ENCODE assay signal across 23 cellular contexts in genomic region chr19:3033595-3034193, GRCh38. TPM values are rescaled to one million over a fixed set of nuclear protein-coding genes. Genes with fewer than 3 reads are reported as not detected.
DNase-seq lines count a peak whose midpoint lies in the region; ATAC-seq and TF ChIP-seq lines count a peak whose summit lies in the region.
"Had no signal": no experiment of that assay in that cellular context is flagged by ENCODE, and none has a peak within 500 bp of the region (broad histone marks: within the 10 kb centered on the region; RNA-seq: fewer than 3 reads in every experiment).

No MANE protein-coding gene starts in this region.

- H4K20me1 ChIP-seq in PC-9 (ENCODE audit: insufficient read depth), result no peaks in the 10 kb centered on the region

- H3F3A ChIP-seq in PC-9 (ENCODE audit: insufficient read depth, low read depth), result peaks cover 15% of the 10 kb centered on the region

- no peaks in the 10 kb centered on the region for H3K36me3 Mint-ChIP-seq in activated CD4-positive, alpha-beta T cell treated with anti-CD3 and anti-CD28 coated beads, Interleukin-2, amount 10 ng/mL, durations not matched to agents 7 days and 5 days (ENCODE audit: low read depth)
- no peaks in the 10 kb centered on the region for H3K36me3 Mint-ChIP-seq in activated T-helper 1 cell treated with anti-CD3 and anti-CD28 coated beads, Interleukin-12 subunit alpha, Interleukin-12 subunit beta, Interleukin-2, Interleukin-4 antibody, amounts not matched to agents 30 ng/mL and 10 ng/mL and 1 ng/mL, durations not matched to agents 14 hours and 24 hours and 36 hours (ENCODE audit: low read depth)
- H3K36me3 Mint-ChIP-seq: memory B cell, T-cell had no signal

- no peak overlapping the region for H2BK120ac ChIP-seq in mesendoderm (ENCODE audit: low read depth, low read length)

- no peak for TF ChIP-seq POLR2A in prostate gland (IDR thresholded peaks at IDR 0.05)

- peaks cover 7% of the 10 kb centered on the region for H3K27me3 ChIP-seq in mesendoderm (ENCODE audit: insufficient read depth, low read length, poor library complexity)
- H3K27me3 ChIP-seq in prostate gland (replicated peaks; ENCODE audit: insufficient read depth), result no peaks in the 10 kb centered on the region
- H3K27me3 ChIP-seq in PC-9 (ENCODE audit: insufficient read depth, low read depth), result no peaks in the 10 kb centered on the region
- H3K27me3 ChIP-seq: esophagus muscularis mucosa, gastroesophageal sphincter had no signal

- H3K4me2 ChIP-seq in mesendoderm (ENCODE audit: low read length) (no peak overlapping the region), PC-9 (no peak overlapping the region; the same call in 1 of the 2 replicates)

- no peak for ATAC-seq in HG03571 (IDR thresholded peaks at IDR 0.05; ENCODE audit: unreplicated experiment)
- ATAC-seq: gastroesophageal sphincter; stimulated activated naive CD8-positive, alpha-beta T cell treated with anti-CD3 and anti-CD28 coated beads, Interleukin-15, amount 100 ng/mL, for 72 hours; T-cell had no signal

- H2BK5ac ChIP-seq in mesendoderm (ENCODE audit: low read length), result no peak overlapping the region

- peaks cover 26% of the 10 kb centered on the region for H3K4me1 Mint-ChIP-seq in activated CD4-positive, alpha-beta T cell treated with anti-CD3 and anti-CD28 coated beads, Interleukin-2, amount 10 ng/mL, durations not matched to agents 7 days and 5 days
- peaks cover 18% of the 10 kb centered on the region for H3K4me1 Mint-ChIP-seq in activated T-helper 1 cell treated with anti-CD3 and anti-CD28 coated beads, Interleukin-12 subunit alpha, Interleukin-12 subunit beta, Interleukin-2, Interleukin-4 antibody, amounts not matched to agents 30 ng/mL and 10 ng/mL and 1 ng/mL, durations not matched to agents 14 hours and 24 hours and 36 hours (ENCODE audit: low read depth)

- peaks cover 41% of the 10 kb centered on the region for H3K27me3 Mint-ChIP-seq in activated CD4-positive, alpha-beta T cell treated with anti-CD3 and anti-CD28 coated beads, Interleukin-2, amount 10 ng/mL, durations not matched to agents 7 days and 5 days
- peaks cover 31% of the 10 kb centered on the region for H3K27me3 Mint-ChIP-seq in activated T-helper 1 cell treated with anti-CD3 and anti-CD28 coated beads, Interleukin-12 subunit alpha, Interleukin-12 subunit beta, Interleukin-2, Interleukin-4 antibody, amounts not matched to agents 30 ng/mL and 10 ng/mL and 1 ng/mL, durations not matched to agents 14 hours and 24 hours and 36 hours (ENCODE audit: insufficient read depth)
- H3K27me3 Mint-ChIP-seq: T-cell had no signal

- no peaks in the 10 kb centered on the region for H3K9me2 ChIP-seq in PC-9 (ENCODE audit: insufficient read depth)

- no peak overlapping the region for H3K18ac ChIP-seq in mesendoderm (ENCODE audit: low read length)

- H3K36me3 ChIP-seq in mesendoderm (ENCODE audit: control insufficient read depth, insufficient read depth, low read length) (no peaks in the 10 kb centered on the region), prostate gland (no peaks in the 10 kb centered on the region), PC-9 (ENCODE audit: low read depth) (no peaks in the 10 kb centered on the region)
- H3K36me3 ChIP-seq: esophagus muscularis mucosa, gastroesophageal sphincter had no signal

- no peak overlapping the region for H3K4me3 ChIP-seq in mesendoderm (ENCODE audit: low read length)
- no peak overlapping the region for H3K4me3 ChIP-seq in prostate gland
- H3K4me3 ChIP-seq in PC-9, result no peak overlapping the region
- H3K4me3 ChIP-seq: esophagus muscularis mucosa, gastroesophageal sphincter had no signal

- no peak overlapping the region for H4K8ac ChIP-seq in mesendoderm (ENCODE audit: low read depth, low read length)

- peaks cover 14% of the 10 kb centered on the region for H3K4me1 ChIP-seq in mesendoderm (ENCODE audit: control insufficient read depth, low read depth, low read length)
- peaks cover 8% of the 10 kb centered on the region for H3K4me1 ChIP-seq in prostate gland (replicated peaks)
- H3K4me1 ChIP-seq in PC-9 (replicated peaks; ENCODE audit: insufficient read depth), result peaks cover 8% of the 10 kb centered on the region; the same call in 1 of the 2 replicates

- intact Hi-C loops in activated T-helper 1 cell treated with anti-CD3 and anti-CD28 coated beads, Interleukin-12 subunit alpha, Interleukin-12 subunit beta, Interleukin-2, Interleukin-4 antibody, amounts not matched to agents 30 ng/mL and 10 ng/mL and 1 ng/mL, durations not matched to agents 14 hours and 24 hours and 36 hours (cut with micrococcal nuclease), result loop anchor here (2.0 kb wide), 1 partner anchor 539 kb away; the partner anchor contains the start of gene HMG20B
- intact Hi-C loops in prostate gland (cut with DNase I) (loop anchor here (5.0 to 10.0 kb wide), 2 partner anchors 51 to 249 kb away; partner anchors contain the start of genes SGTA and THOP1), PC-9 (cut with micrococcal nuclease; ENCODE audit: unreplicated experiment) (no loop called here)

- no peak overlapping the region for H3K4ac ChIP-seq in mesendoderm (ENCODE audit: low read depth, low read length)

- H3K56ac ChIP-seq in mesendoderm (ENCODE audit: low read length), result peak overlapping the region; percentile 31

- H3K79me2 ChIP-seq in mesendoderm (ENCODE audit: control insufficient read depth, insufficient read depth, low read length) (no peaks in the 10 kb centered on the region), PC-9 (ENCODE audit: low read depth) (no peaks in the 10 kb centered on the region)

- no peaks in the 10 kb centered on the region for H3K79me1 ChIP-seq in mesendoderm (ENCODE audit: low read length)

- TF ChIP-seq CTCF in prostate gland (IDR thresholded peaks at IDR 0.05), result no peak
- TF ChIP-seq CTCF in PC-9 (conservative IDR thresholded peaks at IDR 0.05), result no peak

- H3K4me3 Mint-ChIP-seq in activated CD4-positive, alpha-beta T cell treated with anti-CD3 and anti-CD28 coated beads, Interleukin-2, amount 10 ng/mL, durations not matched to agents 7 days and 5 days, result no peak overlapping the region
- H3K4me3 Mint-ChIP-seq in activated T-helper 1 cell treated with anti-CD3 and anti-CD28 coated beads, Interleukin-12 subunit alpha, Interleukin-12 subunit beta, Interleukin-2, Interleukin-4 antibody, amounts not matched to agents 30 ng/mL and 10 ng/mL and 1 ng/mL, durations not matched to agents 14 hours and 24 hours and 36 hours, result peak overlapping the region; percentile 35
- H3K4me3 Mint-ChIP-seq: memory B cell had no signal

- H3K9me3 Mint-ChIP-seq in activated CD4-positive, alpha-beta T cell treated with anti-CD3 and anti-CD28 coated beads, Interleukin-2, amount 10 ng/mL, durations not matched to agents 7 days and 5 days, result no peaks in the 10 kb centered on the region
- H3K9me3 Mint-ChIP-seq in activated T-helper 1 cell treated with anti-CD3 and anti-CD28 coated beads, Interleukin-12 subunit alpha, Interleukin-12 subunit beta, Interleukin-2, Interleukin-4 antibody, amounts not matched to agents 30 ng/mL and 10 ng/mL and 1 ng/mL, durations not matched to agents 14 hours and 24 hours and 36 hours, result no peaks in the 10 kb centered on the region
- H3K9me3 Mint-ChIP-seq: memory B cell; stimulated activated naive CD8-positive, alpha-beta T cell treated with anti-CD3 and anti-CD28 coated beads, Interleukin-15, amount 100 ng/mL, for 72 hours; T-cell had no signal

- no peak overlapping the region for H3K9ac ChIP-seq in mesendoderm (ENCODE audit: low read length)

- CTCF ChIA-PET in activated CD4-positive, alpha-beta T cell treated with anti-CD3 and anti-CD28 coated beads, Interleukin-2, amount 10 ng/mL, durations not matched to agents 7 days and 5 days (lab: Charles Lee), result no interaction called here
- CTCF ChIA-PET in PC-9 (lab: Charles Lee), result no interaction called here

- no peaks in the 10 kb centered on the region for H3K9me3 ChIP-seq in prostate gland
- no peaks in the 10 kb centered on the region for H3K9me3 ChIP-seq in PC-9 (ENCODE audit: insufficient read depth, low read depth)
- H3K9me3 ChIP-seq: esophagus muscularis mucosa, gastroesophageal sphincter had no signal

- WGBS in mesendoderm (ENCODE audit: extremely low coverage, insufficient coverage, low lambda C conversion rate), result no CpG with 5 or more reads among the region's 10 CpGs
- WGBS in prostate gland, result 68% methylated on average over 10 of the region's 10 CpGs

- peak overlapping the region; percentile 38 for H2AK5ac ChIP-seq in mesendoderm (ENCODE audit: low read length)

- BruUV-seq in PC-9 (replicated peaks; lab: Mats Ljungman, UMichigan), result no TSS peak

- H3K27ac ChIP-seq in mesendoderm (ENCODE audit: low read depth, low read length) (no peak overlapping the region), prostate gland (peak overlapping the region; percentile 82 to 94), PC-9 (no peak overlapping the region), caudate nucleus (ENCODE audit: low read depth, low read length) (no peak overlapping the region)

- peak overlapping the region; percentile 4 for H3K27ac Mint-ChIP-seq in activated CD4-positive, alpha-beta T cell treated with anti-CD3 and anti-CD28 coated beads, Interleukin-2, amount 10 ng/mL, durations not matched to agents 7 days and 5 days
- H3K27ac Mint-ChIP-seq in activated T-helper 1 cell treated with anti-CD3 and anti-CD28 coated beads, Interleukin-12 subunit alpha, Interleukin-12 subunit beta, Interleukin-2, Interleukin-4 antibody, amounts not matched to agents 30 ng/mL and 10 ng/mL and 1 ng/mL, durations not matched to agents 14 hours and 24 hours and 36 hours, result no peak overlapping the region
- H3K27ac Mint-ChIP-seq: memory B cell had no signal

- POLR2A ChIA-PET in activated CD4-positive, alpha-beta T cell treated with anti-CD3 and anti-CD28 coated beads, Interleukin-2, amount 10 ng/mL, durations not matched to agents 7 days and 5 days (lab: Charles Lee), result no interaction called here
- POLR2A ChIA-PET in PC-9 (lab: Charles Lee; ENCODE audit: unreplicated experiment), result no interaction called here

- no peak for DNase-seq in activated CD4-positive, alpha-beta T cell treated with anti-CD3 and anti-CD28 coated beads, Interleukin-2, amount 10 ng/mL, durations not matched to agents 7 days and 5 days
- DNase-seq in activated CD4-positive, alpha-beta T cell treated with anti-CD3 and anti-CD28 coated beads, Interleukin-2, amount 50 U/mL, for 48 hours, result no peak
- no peak for DNase-seq in activated T-helper 1 cell treated with anti-CD3 and anti-CD28 coated beads, Interleukin-12 subunit alpha, Interleukin-12 subunit beta, Interleukin-2, Interleukin-4 antibody, amounts not matched to agents 30 ng/mL and 10 ng/mL and 1 ng/mL, durations not matched to agents 14 hours and 24 hours and 36 hours (ENCODE audit: low spot score)
- no peak for DNase-seq in mesendoderm
- DNase-seq in prostate gland (ENCODE audit: low spot score), result no peak
- DNase-seq in PC-9, result no peak
- DNase-seq in caudate nucleus (lab: John Stamatoyannopoulos, UW), result no peak
- DNase-seq: activated CD4-positive, alpha-beta T cell treated with anti-CD3 and anti-CD28 coated beads, Interleukin-2, amount 50 U/mL, for 4 hours; activated gamma-delta T cell treated with Interleukin-2 at 50 U/mL for 16 hours; Calu3; KBM-7; kidney glomerular epithelial cell; MV-4-11; NCI-H1694; NCI-H774; SIG-M5; stimulated activated CD4-positive, alpha-beta T cell treated with anti-CD3 and anti-CD28 coated beads, Interleukin-2, amount 100 ng/mL, for 48 hours; stimulated activated naive CD8-positive, alpha-beta T cell treated with anti-CD3 and anti-CD28 coated beads, Interleukin-15, amount 100 ng/mL, for 72 hours; T-cell had no signal

- H4K5ac ChIP-seq in mesendoderm (ENCODE audit: low read length), result no peak overlapping the region

- H2BK15ac ChIP-seq in mesendoderm (replicated peaks; ENCODE audit: low read depth), result no peak overlapping the region

- H3K23ac ChIP-seq in mesendoderm (ENCODE audit: low read length), result no peak overlapping the region

- no peak overlapping the region for H2AFZ ChIP-seq in PC-9

RNA-seq across cellular contexts. Expression of gene TLE2, which starts 4.6 kb away (rescaled TPM):
- under 1 TPM; 0.99 to 1.00 TPM for total RNA-seq in activated CD4-positive, alpha-beta T cell treated with anti-CD3 and anti-CD28 coated beads, Interleukin-2, amount 10 ng/mL, durations not matched to agents 7 days and 5 days
- 0.78 and 1.1 TPM in 2 replicates for total RNA-seq in activated T-helper 1 cell treated with anti-CD3 and anti-CD28 coated beads, Interleukin-12 subunit alpha, Interleukin-12 subunit beta, Interleukin-2, Interleukin-4 antibody, amounts not matched to agents 30 ng/mL and 10 ng/mL and 1 ng/mL, durations not matched to agents 14 hours and 24 hours and 36 hours
- 1.7 TPM for polyA plus RNA-seq in mesendoderm (2013, experiment 1 of 2)
- 1.8 TPM for polyA plus RNA-seq in mesendoderm (2013, experiment 2 of 2)
- total RNA-seq in prostate gland (10 to 100 TPM; 61.9 to 82.1 TPM), PC-9 (2021) (13.7 and 21.8 TPM in 2 replicates)

RNA-seq across cellular contexts. Expression of gene TLE5, which starts 28.6 kb away (rescaled TPM):
- 100 to 1,000 TPM; 837 to 960 TPM for total RNA-seq in activated CD4-positive, alpha-beta T cell treated with anti-CD3 and anti-CD28 coated beads, Interleukin-2, amount 10 ng/mL, durations not matched to agents 7 days and 5 days
- total RNA-seq in activated T-helper 1 cell treated with anti-CD3 and anti-CD28 coated beads, Interleukin-12 subunit alpha, Interleukin-12 subunit beta, Interleukin-2, Interleukin-4 antibody, amounts not matched to agents 30 ng/mL and 10 ng/mL and 1 ng/mL, durations not matched to agents 14 hours and 24 hours and 36 hours, result 378 and 399 TPM in 2 replicates
- polyA plus RNA-seq in mesendoderm (2013, experiment 1 of 2), result 69.9 TPM
- 71.4 TPM for polyA plus RNA-seq in mesendoderm (2013, experiment 2 of 2)
- total RNA-seq in prostate gland (100 to 1,000 TPM; 546 to 767 TPM), PC-9 (2021) (210 and 217 TPM in 2 replicates)

RNA-seq across cellular contexts. Expression of gene TLE6, which starts 56.3 kb away (rescaled TPM):
- total RNA-seq in activated CD4-positive, alpha-beta T cell treated with anti-CD3 and anti-CD28 coated beads, Interleukin-2, amount 10 ng/mL, durations not matched to agents 7 days and 5 days, result 1 to 10 TPM; 1.2 to 1.6 TPM
- total RNA-seq in activated T-helper 1 cell treated with anti-CD3 and anti-CD28 coated beads, Interleukin-12 subunit alpha, Interleukin-12 subunit beta, Interleukin-2, Interleukin-4 antibody, amounts not matched to agents 30 ng/mL and 10 ng/mL and 1 ng/mL, durations not matched to agents 14 hours and 24 hours and 36 hours, result 0.57 and 0.83 TPM in 2 replicates
- polyA plus RNA-seq in mesendoderm (2013, experiment 1 of 2), result not detected
- polyA plus RNA-seq in mesendoderm (2013, experiment 2 of 2), result 0.15 TPM
- total RNA-seq in prostate gland (1 to 10 TPM; 5.9 to 9.0 TPM), PC-9 (2021) (0.90 and 1.1 TPM in 2 replicates)

Comparison
In these comparisons a context has a peak if more than half of its experiments do, and no peak if none do; other contexts are left out.
1. H3K27ac ChIP-seq: peak in prostate gland (2 of 2); none in mesendoderm (single experiment), PC-9 (single experiment) and caudate nucleus (single experiment).